8 cellular contexts compared by ENCODE assay signal in the genomic region with DNA sequence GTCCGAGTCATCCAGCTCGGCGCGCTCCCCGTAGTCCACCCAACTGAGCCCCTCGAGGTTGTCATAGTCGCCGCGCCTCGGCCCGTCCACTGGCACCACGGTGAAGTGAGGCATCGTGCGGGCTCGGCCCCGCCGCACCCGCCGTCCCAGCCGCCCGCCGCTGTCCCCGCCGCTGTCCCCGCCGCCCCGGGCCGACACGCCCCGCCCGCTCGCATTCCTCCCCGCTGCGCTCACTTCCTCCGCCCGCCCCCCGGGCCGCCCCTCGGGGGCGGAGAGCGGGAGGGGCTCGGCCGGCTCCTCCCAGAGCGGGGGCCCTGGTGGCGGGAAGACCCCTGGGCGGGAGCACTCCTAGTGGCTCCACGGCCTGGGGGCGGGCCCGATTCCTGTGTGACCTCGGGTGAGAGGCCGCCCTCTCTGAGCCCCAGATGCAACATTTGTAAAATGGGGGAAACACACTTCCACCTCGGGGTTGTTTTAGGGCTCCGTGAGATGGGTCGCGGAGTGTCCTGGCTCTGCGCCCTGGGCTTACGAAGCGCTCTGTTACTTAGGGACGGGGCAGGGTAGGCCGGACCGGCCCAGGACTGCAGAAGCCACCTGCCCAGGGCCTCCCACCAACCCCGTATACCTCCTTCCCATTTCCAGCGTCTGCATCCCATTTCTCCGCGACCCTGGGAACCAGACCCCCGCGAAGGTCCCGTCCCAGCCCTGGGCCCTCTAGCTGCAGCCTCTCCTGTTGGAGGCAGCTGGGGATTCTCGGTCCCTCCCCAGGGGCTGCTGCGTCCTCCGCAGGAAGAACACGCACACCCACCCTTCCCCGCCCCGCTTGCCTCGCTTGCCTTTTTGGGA. TPM values are rescaled to one million over a fixed set of nuclear protein-coding genes. Genes with fewer than 3 reads are reported as not detected.
DNase-seq lines count a peak whose midpoint lies in the region; ATAC-seq and TF ChIP-seq lines count a peak whose summit lies in the region.

Gene SLC12A4 (minus strand): TSS at position 198 of the 846 bp plus-strand sequence. CDS start 84 bp downstream, at position 114.

- intact Hi-C loops in Panc1 (cut with micrococcal nuclease; ENCODE audit: unreplicated experiment), result no loop called here
- intact Hi-C loops in activated T-helper 1 cell treated with anti-CD3 and anti-CD28 coated beads, Interleukin-12 subunit alpha, Interleukin-12 subunit beta, Interleukin-2, Interleukin-4 antibody, amounts not matched to agents 30 ng/mL and 10 ng/mL and 1 ng/mL, durations not matched to agents 14 hours and 24 hours and 36 hours (cut with micrococcal nuclease), result loop anchor here (1.0 to 2.0 kb wide), 10 partner anchors 16 to 250 kb away; partner anchors contain the start of genes DDX28, DUS2, EDC4 and GFOD2
- intact Hi-C loops in naive thymus-derived CD4-positive, alpha-beta T cell (cut with micrococcal nuclease), result loop anchor here (1.0 to 2.0 kb wide), 6 partner anchors 14 to 75 kb away; partner anchors contain the start of genes DDX28 (in 1 of the 2), DUS2 (in 1 of the 2) and PSKH1 (in 1 of the 2)

- peak; percentile 52 for DNase-seq in AG09319 (ENCODE audit: extremely low read depth, low read depth)
- no peak for DNase-seq in Panc1 (ENCODE audit: low read depth, low spot score)
- DNase-seq in activated T-helper 1 cell treated with anti-CD3 and anti-CD28 coated beads, Interleukin-12 subunit alpha, Interleukin-12 subunit beta, Interleukin-2, Interleukin-4 antibody, amounts not matched to agents 30 ng/mL and 10 ng/mL and 1 ng/mL, durations not matched to agents 14 hours and 24 hours and 36 hours (ENCODE audit: low spot score), result peak; percentile 89
- DNase-seq in fibroblast of gingiva (ENCODE audit: low read depth), result peak; percentile 82
- peak; percentile 74 to 96 (median 81) for DNase-seq in naive thymus-derived CD4-positive, alpha-beta T cell
- peak; percentile 87 for DNase-seq in stimulated activated naive B cell treated with anti-CD40 and anti-IgM and Interleukin-4, amounts not matched to agents 10 μg/mL and 1 μg/mL and 100 μg/mL, for 72 hours

- POLR2A ChIA-PET in Panc1 (lab: Charles Lee), result interaction anchor here (0.5 kb wide), 1 partner anchor 236 kb away, joined by 4 read pairs; no protein-coding TSS in a partner anchor
- POLR2A ChIA-PET in naive thymus-derived CD4-positive, alpha-beta T cell (lab: Charles Lee), result interaction anchor here (0.5 to 3.5 kb wide), 11 partner anchors 12 to 154 kb away, joined by 3 to 17 read pairs (median 5); partner anchors contain the start of genes DPEP2 and PSMB10

- H3K36me3 Mint-ChIP-seq in activated T-helper 1 cell treated with anti-CD3 and anti-CD28 coated beads, Interleukin-12 subunit alpha, Interleukin-12 subunit beta, Interleukin-2, Interleukin-4 antibody, amounts not matched to agents 30 ng/mL and 10 ng/mL and 1 ng/mL, durations not matched to agents 14 hours and 24 hours and 36 hours (ENCODE audit: low read depth), result peaks cover 1% of the 10 kb centered on the region
- H3K36me3 Mint-ChIP-seq in naive thymus-derived CD4-positive, alpha-beta T cell, result no peaks in the 10 kb centered on the region
- peaks cover 2 to 12% of the 10 kb centered on the region in 2 donors for H3K36me3 Mint-ChIP-seq in stimulated activated naive B cell treated with anti-CD40 and anti-IgM and Interleukin-4, amounts not matched to agents 10 μg/mL and 1 μg/mL and 100 μg/mL, for 72 hours

- H3K27ac Mint-ChIP-seq in activated T-helper 1 cell treated with anti-CD3 and anti-CD28 coated beads, Interleukin-12 subunit alpha, Interleukin-12 subunit beta, Interleukin-2, Interleukin-4 antibody, amounts not matched to agents 30 ng/mL and 10 ng/mL and 1 ng/mL, durations not matched to agents 14 hours and 24 hours and 36 hours, result peak within 1 kb of the TSS; percentile 96
- H3K27ac Mint-ChIP-seq in naive thymus-derived CD4-positive, alpha-beta T cell, result peak within 1 kb of the TSS; percentile 89 to 95 (median 93)
- peak within 1 kb of the TSS; percentile 96 for H3K27ac Mint-ChIP-seq in stimulated activated naive B cell treated with anti-CD40 and anti-IgM and Interleukin-4, amounts not matched to agents 10 μg/mL and 1 μg/mL and 100 μg/mL, for 72 hours

- TF ChIP-seq POLR2A in GM19193 (IDR thresholded peaks at IDR 0.05; ENCODE audit: extremely low read depth, insufficient read depth, insufficient read length), result peak; percentile 71

- H3K36me3 ChIP-seq in Panc1 (ENCODE audit: control insufficient read depth, insufficient read depth, low read length), result no peaks in the 10 kb centered on the region
- H3K36me3 ChIP-seq in naive thymus-derived CD4-positive, alpha-beta T cell (ENCODE audit: control insufficient read depth in 2 of 3, insufficient read depth in 3 of 3, low read length in 3 of 3), result no peaks in the 10 kb centered on the region

- H3K4me1 ChIP-seq in Panc1 (ENCODE audit: control insufficient read depth, insufficient read depth, low read length), result peaks cover 15% of the 10 kb centered on the region
- peaks cover 10 to 14% of the 10 kb centered on the region in 2 donors for H3K4me1 ChIP-seq in naive thymus-derived CD4-positive, alpha-beta T cell (ENCODE audit: control insufficient read depth in 2 of 2, insufficient read depth in 2 of 2, low read length in 2 of 2)

- BruUV-seq in Panc1 (replicated peaks; lab: Mats Ljungman, UMichigan), result no TSS peak

- H3K4me3 ChIP-seq in Panc1 (ENCODE audit: low read depth in 2 of 2, low read length in 2 of 2), result peak within 1 kb of the TSS; percentile 69 to 85
- H3K4me3 ChIP-seq in naive thymus-derived CD4-positive, alpha-beta T cell (ENCODE audit: low read length), result peak within 1 kb of the TSS; percentile 88

- H3K4me3 Mint-ChIP-seq in activated T-helper 1 cell treated with anti-CD3 and anti-CD28 coated beads, Interleukin-12 subunit alpha, Interleukin-12 subunit beta, Interleukin-2, Interleukin-4 antibody, amounts not matched to agents 30 ng/mL and 10 ng/mL and 1 ng/mL, durations not matched to agents 14 hours and 24 hours and 36 hours, result peak within 1 kb of the TSS; percentile 99
- peak within 1 kb of the TSS; percentile 86 to 100 (median 97) for H3K4me3 Mint-ChIP-seq in naive thymus-derived CD4-positive, alpha-beta T cell
- peak within 1 kb of the TSS; percentile 92 to 100 for H3K4me3 Mint-ChIP-seq in stimulated activated naive B cell treated with anti-CD40 and anti-IgM and Interleukin-4, amounts not matched to agents 10 μg/mL and 1 μg/mL and 100 μg/mL, for 72 hours

- H3K27me3 Mint-ChIP-seq in activated T-helper 1 cell treated with anti-CD3 and anti-CD28 coated beads, Interleukin-12 subunit alpha, Interleukin-12 subunit beta, Interleukin-2, Interleukin-4 antibody, amounts not matched to agents 30 ng/mL and 10 ng/mL and 1 ng/mL, durations not matched to agents 14 hours and 24 hours and 36 hours (ENCODE audit: insufficient read depth), result no peaks in the 10 kb centered on the region
- H3K27me3 Mint-ChIP-seq in naive thymus-derived CD4-positive, alpha-beta T cell, result no peaks in the 10 kb centered on the region
- no peaks in the 10 kb centered on the region for H3K27me3 Mint-ChIP-seq in stimulated activated naive B cell treated with anti-CD40 and anti-IgM and Interleukin-4, amounts not matched to agents 10 μg/mL and 1 μg/mL and 100 μg/mL, for 72 hours

- peaks cover 40% of the 10 kb centered on the region for H3K4me1 Mint-ChIP-seq in activated T-helper 1 cell treated with anti-CD3 and anti-CD28 coated beads, Interleukin-12 subunit alpha, Interleukin-12 subunit beta, Interleukin-2, Interleukin-4 antibody, amounts not matched to agents 30 ng/mL and 10 ng/mL and 1 ng/mL, durations not matched to agents 14 hours and 24 hours and 36 hours (ENCODE audit: low read depth)
- H3K4me1 Mint-ChIP-seq in naive thymus-derived CD4-positive, alpha-beta T cell, result peaks cover 20 to 42% (median 29%) of the 10 kb centered on the region in 7 donors
- peaks cover 33 to 47% of the 10 kb centered on the region in 2 donors for H3K4me1 Mint-ChIP-seq in stimulated activated naive B cell treated with anti-CD40 and anti-IgM and Interleukin-4, amounts not matched to agents 10 μg/mL and 1 μg/mL and 100 μg/mL, for 72 hours

- in situ Hi-C loops in Panc1 (cut with HindIII; ENCODE audit: low pct_unique_long_range_greater_than_20kb, low sequenced_read_pairs), result no loop called here

- CTCF ChIA-PET in Panc1 (lab: Charles Lee), result interaction anchor here (0.7 kb wide), 1 partner anchor 25 kb away, joined by 12 read pairs; no protein-coding TSS in a partner anchor
- CTCF ChIA-PET in naive thymus-derived CD4-positive, alpha-beta T cell (lab: Charles Lee), result no interaction called here

- H3K9me3 ChIP-seq in Panc1 (ENCODE audit: control insufficient read depth, insufficient read depth, low read depth, low read length), result no peaks in the 10 kb centered on the region
- H3K9me3 ChIP-seq in naive thymus-derived CD4-positive, alpha-beta T cell (ENCODE audit: control insufficient read depth in 2 of 3, low read length in 3 of 3), result no peaks in the 10 kb centered on the region

- no peaks in the 10 kb centered on the region for H3K9me3 Mint-ChIP-seq in activated T-helper 1 cell treated with anti-CD3 and anti-CD28 coated beads, Interleukin-12 subunit alpha, Interleukin-12 subunit beta, Interleukin-2, Interleukin-4 antibody, amounts not matched to agents 30 ng/mL and 10 ng/mL and 1 ng/mL, durations not matched to agents 14 hours and 24 hours and 36 hours
- H3K9me3 Mint-ChIP-seq in naive thymus-derived CD4-positive, alpha-beta T cell, result peaks cover 0 to 2% (median 0%) of the 10 kb centered on the region in 11 donors
- no peaks in the 10 kb centered on the region for H3K9me3 Mint-ChIP-seq in stimulated activated naive B cell treated with anti-CD40 and anti-IgM and Interleukin-4, amounts not matched to agents 10 μg/mL and 1 μg/mL and 100 μg/mL, for 72 hours

- no peak for TF ChIP-seq CTCF in AG09319 (IDR thresholded peaks at IDR 0.05; ENCODE audit: low read depth, low read length)
- no peak for TF ChIP-seq CTCF in Panc1 (IDR thresholded peaks at IDR 0.05)

- ATAC-seq in HG03432 (IDR thresholded peaks at IDR 0.05; ENCODE audit: unreplicated experiment), result peak; percentile 80
- peak; percentile 91 for ATAC-seq in Panc1
- peak; percentile 97 for ATAC-seq in naive thymus-derived CD4-positive, alpha-beta T cell
- peak; percentile 85 to 90 for ATAC-seq in stimulated activated naive B cell treated with anti-CD40 and anti-IgM and Interleukin-4, amounts not matched to agents 10 μg/mL and 1 μg/mL and 100 μg/mL, for 72 hours (replicated peaks)

- H3K27me3 ChIP-seq in Panc1 (ENCODE audit: control insufficient read depth, insufficient read depth, low read length), result no peaks in the 10 kb centered on the region
- no peaks in the 10 kb centered on the region for H3K27me3 ChIP-seq in naive thymus-derived CD4-positive, alpha-beta T cell (ENCODE audit: control insufficient read depth in 2 of 2, insufficient read depth in 2 of 2, low read length in 2 of 2)

- peak within 1 kb of the TSS; percentile 88 for H3K27ac ChIP-seq in Panc1 (ENCODE audit: low read length)
- H3K27ac ChIP-seq in naive thymus-derived CD4-positive, alpha-beta T cell (ENCODE audit: low read depth, low read length), result peak within 1 kb of the TSS; percentile 81

RNA-seq across cellular contexts. Expression of gene SLC12A4, which starts in this region (rescaled TPM):
- 31.8 TPM for total RNA-seq in Panc1 (2021; ENCODE audit: unreplicated experiment)
- 42.0 TPM for polyA plus RNA-seq in Panc1 (2012; ENCODE audit: insufficient read length)
- total RNA-seq in activated T-helper 1 cell treated with anti-CD3 and anti-CD28 coated beads, Interleukin-12 subunit alpha, Interleukin-12 subunit beta, Interleukin-2, Interleukin-4 antibody, amounts not matched to agents 30 ng/mL and 10 ng/mL and 1 ng/mL, durations not matched to agents 14 hours and 24 hours and 36 hours, result 40.0 and 43.1 TPM in 2 replicates
- 10 to 100 TPM; 22.8 to 44.4 (median 31.3) TPM for total RNA-seq in naive thymus-derived CD4-positive, alpha-beta T cell
- polyA plus RNA-seq in naive thymus-derived CD4-positive, alpha-beta T cell, result 1 to 10 TPM; 3.8 to 8.0 TPM
